ENCODE assay signal across 8 cellular contexts in the genomic region with DNA sequence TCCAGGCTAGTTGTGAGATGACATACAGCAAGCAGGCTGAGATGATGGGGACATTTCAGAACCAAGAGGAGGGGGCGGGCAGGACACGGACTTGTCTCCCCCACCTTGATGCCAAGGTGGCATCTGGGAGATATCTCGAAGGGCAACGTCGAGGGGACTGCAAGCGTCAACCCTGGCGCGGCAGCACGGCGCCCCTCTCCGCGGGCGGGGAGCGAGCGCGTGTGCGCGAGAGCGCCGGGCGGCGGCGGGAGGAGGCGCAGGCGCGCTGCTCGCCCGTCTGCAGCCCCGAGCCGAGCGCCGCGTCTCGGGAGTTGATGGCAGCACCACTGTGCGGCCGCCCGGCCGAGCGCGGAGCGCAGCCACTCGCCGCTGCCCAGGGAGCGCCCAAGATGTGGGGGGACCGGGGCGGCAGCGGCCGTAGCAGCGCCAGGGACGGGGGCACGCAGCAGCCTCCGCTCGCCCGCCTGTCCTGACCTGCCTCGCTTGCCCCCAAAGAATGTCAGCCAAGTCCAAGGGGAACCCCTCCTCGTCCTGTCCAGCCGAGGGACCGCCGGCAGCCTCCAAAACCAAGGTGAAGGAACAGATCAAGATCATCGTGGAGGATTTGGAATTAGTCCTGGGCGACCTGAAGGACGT. TPM values are rescaled to one million over a fixed set of nuclear protein-coding genes. Genes with fewer than 3 reads are reported as not detected.
A peak's percentile ranks its signal among the peaks of the same experiment; 100 is the strongest.
DNase-seq lines count a peak whose midpoint lies in the region; ATAC-seq and TF ChIP-seq lines count a peak whose summit lies in the region.

TSS of gene PRR16 (plus strand) at position 310 of the 636 bp plus-strand sequence.

- peak within 1 kb of the TSS; percentile 80 for H3K4me3 ChIP-seq in BE2C (ENCODE audit: low read depth, low read length)
- H3K4me3 ChIP-seq in OCI-LY3 (ENCODE audit: low read length): peak within 1 kb of the TSS; percentile 58
- peak within 1 kb of the TSS; percentile 85 to 89 for H3K4me3 ChIP-seq in cardiac fibroblast (replicated peaks in 1 of 2; ENCODE audit: low read depth in 2 of 2, low read length in 2 of 2)
- peak within 1 kb of the TSS; percentile 88 to 89 (median 88) for H3K4me3 ChIP-seq in skeletal muscle tissue (ENCODE audit: low read length in 3 of 3)

- H3K9ac ChIP-seq in OCI-LY3 (ENCODE audit: low read length) (peak within 1 kb of the TSS; percentile 6; the same call in 1 of the 2 replicates), skeletal muscle tissue (ENCODE audit: low read depth in 1 of 3, low read length in 3 of 3) (peak within 1 kb of the TSS; percentile 77 to 85 (median 85))

- H3K27ac ChIP-seq in OCI-LY3 (ENCODE audit: low read length): 0 out of 2 replicates have a peak within 1 kb of the TSS, but pooled peaks have one; percentile 10
- peak within 1 kb of the TSS; percentile 76 for H3K27ac ChIP-seq in skeletal muscle tissue (ENCODE audit: low read depth, low read length)

- H3K36me3 ChIP-seq in BE2C: no peaks in the 10 kb centered on the region
- H3K36me3 ChIP-seq in OCI-LY3 (replicated peaks; ENCODE audit: low read depth, low read length): no peaks in the 10 kb centered on the region
- H3K36me3 ChIP-seq in skeletal muscle tissue (ENCODE audit: control insufficient read depth in 3 of 3, insufficient read depth in 3 of 3, low read length in 3 of 3): no peaks in the 10 kb centered on the region

- no peaks in the 10 kb centered on the region for H3K79me2 ChIP-seq in OCI-LY3 (ENCODE audit: low read length)

- H3K9me3 ChIP-seq in BE2C (no peaks in the 10 kb centered on the region), OCI-LY3 (ENCODE audit: insufficient read depth, low read length) (no peaks in the 10 kb centered on the region), skeletal muscle tissue (ENCODE audit: control insufficient read depth in 3 of 3, low read length in 3 of 3) (no peaks in the 10 kb centered on the region)

- H3K27me3 ChIP-seq in BE2C: no peaks in the 10 kb centered on the region
- H3K27me3 ChIP-seq in OCI-LY3 (ENCODE audit: low read depth, low read length): no peaks in the 10 kb centered on the region
- no peaks in the 10 kb centered on the region for H3K27me3 ChIP-seq in skeletal muscle tissue (ENCODE audit: control insufficient read depth in 3 of 3, insufficient read depth in 3 of 3, low read length in 3 of 3)

- no peak for TF ChIP-seq CTCF in BE2C (IDR thresholded peaks at IDR 0.05; ENCODE audit: low read depth, low read length)
- TF ChIP-seq CTCF in OCI-LY3 (IDR thresholded peaks at IDR 0.05; ENCODE audit: low read depth, low read length): no peak
- peak; percentile 0 for TF ChIP-seq CTCF in cardiac fibroblast (IDR thresholded peaks at IDR 0.05; ENCODE audit: low read depth, low read length)

- peak; percentile 83 for DNase-seq in BE2C
- peak; percentile 65 to 78 for DNase-seq in cardiac fibroblast (ENCODE audit: low read depth in 2 of 2)
- peak; percentile 84 for DNase-seq in iris pigment epithelial cell (ENCODE audit: low read depth)
- no peak for DNase-seq in NCI-H187 treated with DMSO at 0.1 percent for 48 hours (lab: John Stamatoyannopoulos, UW)

- no peaks in the 10 kb centered on the region for H4K20me1 ChIP-seq in OCI-LY3 (ENCODE audit: insufficient read depth, low read length)

- H3K4me2 ChIP-seq in OCI-LY3 (ENCODE audit: low read length): peak within 1 kb of the TSS; percentile 70

- H3K4me1 ChIP-seq in BE2C (peaks cover 9% of the 10 kb centered on the region), OCI-LY3 (ENCODE audit: low read length) (peaks cover 24% of the 10 kb centered on the region), skeletal muscle tissue (ENCODE audit: control insufficient read depth in 3 of 3, insufficient read depth in 3 of 3, low read length in 3 of 3) (peaks cover 8 to 17% (median 8%) of the 10 kb centered on the region in 3 donors)

- peak; percentile 41 for ATAC-seq in GM18508 (IDR thresholded peaks at IDR 0.05; ENCODE audit: insufficient read depth, unreplicated experiment)
- ATAC-seq in HG03039 (IDR thresholded peaks at IDR 0.05; ENCODE audit: unreplicated experiment): peak; percentile 63

- peak within 1 kb of the TSS; percentile 82 for H2AFZ ChIP-seq in OCI-LY3 (ENCODE audit: low read depth, low read length)

RNA-seq across cellular contexts. Expression of gene PRR16, which starts in this region (rescaled TPM):
- 1.6 TPM for polyA plus RNA-seq in BE2C (2012; ENCODE audit: insufficient read depth, insufficient read length, low read depth)
- total RNA-seq in skeletal muscle tissue: 4.7 TPM
